In genomic region chr7:129826895-129827294, GRCh38 we compare ENCODE assay signal across 8 cellular contexts.
DNase-seq lines count a peak whose midpoint lies in the region; ATAC-seq and TF ChIP-seq lines count a peak whose summit lies in the region.
"Not testable (repeated sequence)": the region's sequence is repeated elsewhere in the genome, so short reads cannot be mapped to it uniquely, and the experiment has no call there.

No MANE protein-coding gene starts in this region.

- peak overlapping the region; percentile 92 for H3K4me3 Mint-ChIP-seq in Calu3 (ENCODE audit: low read depth, unreplicated experiment)
- H3K4me3 Mint-ChIP-seq in activated T-helper 1 cell treated with anti-CD3 and anti-CD28 coated beads, Interleukin-12 subunit alpha, Interleukin-12 subunit beta, Interleukin-2, Interleukin-4 antibody, amounts not matched to agents 30 ng/mL and 10 ng/mL and 1 ng/mL, durations not matched to agents 14 hours and 24 hours and 36 hours, result peak overlapping the region; percentile 37
- H3K4me3 Mint-ChIP-seq in chondrocyte (ENCODE audit: unreplicated experiment), result peak overlapping the region; percentile 6
- H3K4me3 Mint-ChIP-seq in naive thymus-derived CD8-positive, alpha-beta T cell, result peak overlapping the region in 8 of 10 donors; percentile 19 to 92 (median 40)
- peak overlapping the region; percentile 66 for H3K4me3 Mint-ChIP-seq in neural progenitor cell
- H3K4me3 Mint-ChIP-seq in type B pancreatic cell, result peak overlapping the region; percentile 65

- peaks cover 72% of the 10 kb centered on the region for H3K36me3 Mint-ChIP-seq in Calu3 (ENCODE audit: insufficient read depth, unreplicated experiment)
- not testable (repeated sequence) for H3K36me3 Mint-ChIP-seq in activated T-helper 1 cell treated with anti-CD3 and anti-CD28 coated beads, Interleukin-12 subunit alpha, Interleukin-12 subunit beta, Interleukin-2, Interleukin-4 antibody, amounts not matched to agents 30 ng/mL and 10 ng/mL and 1 ng/mL, durations not matched to agents 14 hours and 24 hours and 36 hours (ENCODE audit: low read depth); naive thymus-derived CD8-positive, alpha-beta T cell; neural progenitor cell; type B pancreatic cell
- H3K36me3 Mint-ChIP-seq in chondrocyte (ENCODE audit: low read depth), result peaks cover 10% of the 10 kb centered on the region

- not testable (repeated sequence) for H3K4me2 ChIP-seq in neural progenitor cell

- peaks cover 18% of the 10 kb centered on the region for H4K20me1 ChIP-seq in neural progenitor cell (ENCODE audit: low read depth)

- H3F3A ChIP-seq in neural progenitor cell (ENCODE audit: low read depth), result peaks cover 42% of the 10 kb centered on the region

- H3K4me3 ChIP-seq in neural progenitor cell, result not testable (repeated sequence)

- H3K9ac ChIP-seq in neural progenitor cell, result not testable (repeated sequence)

- intact Hi-C loops in Calu3 (cut with micrococcal nuclease; ENCODE audit: unreplicated experiment), result loop anchor here (5.0 kb wide), 1 partner anchor 120 kb away; no protein-coding TSS in a partner anchor
- intact Hi-C loops in activated T-helper 1 cell treated with anti-CD3 and anti-CD28 coated beads, Interleukin-12 subunit alpha, Interleukin-12 subunit beta, Interleukin-2, Interleukin-4 antibody, amounts not matched to agents 30 ng/mL and 10 ng/mL and 1 ng/mL, durations not matched to agents 14 hours and 24 hours and 36 hours (cut with micrococcal nuclease), result loop anchor here (5.0 kb wide), 1 partner anchor 555 kb away; no protein-coding TSS in a partner anchor

- H3K79me2 ChIP-seq in neural progenitor cell (ENCODE audit: low read depth), result not testable (repeated sequence)

- peak overlapping the region; percentile 85 for H3K27ac ChIP-seq in RWPE1
- H3K27ac ChIP-seq in neural progenitor cell, result not testable (repeated sequence)

- not testable (repeated sequence) for H3K9me3 Mint-ChIP-seq in Calu3 (ENCODE audit: low read depth, unreplicated experiment); activated T-helper 1 cell treated with anti-CD3 and anti-CD28 coated beads, Interleukin-12 subunit alpha, Interleukin-12 subunit beta, Interleukin-2, Interleukin-4 antibody, amounts not matched to agents 30 ng/mL and 10 ng/mL and 1 ng/mL, durations not matched to agents 14 hours and 24 hours and 36 hours; chondrocyte (ENCODE audit: low read depth); naive thymus-derived CD8-positive, alpha-beta T cell; neural progenitor cell; type B pancreatic cell

- TF ChIP-seq CTCF in Calu3 (IDR thresholded peaks at IDR 0.05; ENCODE audit: unreplicated experiment); RWPE1 (conservative IDR thresholded peaks at IDR 0.05; ENCODE audit: low read depth); chondrocyte (IDR thresholded peaks at IDR 0.05); neural progenitor cell (IDR thresholded peaks at IDR 0.05); type B pancreatic cell (conservative IDR thresholded peaks at IDR 0.05): not testable (repeated sequence)

- not testable (repeated sequence) for H3K27me3 Mint-ChIP-seq in Calu3 (ENCODE audit: unreplicated experiment); activated T-helper 1 cell treated with anti-CD3 and anti-CD28 coated beads, Interleukin-12 subunit alpha, Interleukin-12 subunit beta, Interleukin-2, Interleukin-4 antibody, amounts not matched to agents 30 ng/mL and 10 ng/mL and 1 ng/mL, durations not matched to agents 14 hours and 24 hours and 36 hours (ENCODE audit: insufficient read depth); chondrocyte (ENCODE audit: low read depth); naive thymus-derived CD8-positive, alpha-beta T cell; type B pancreatic cell
- H3K27me3 Mint-ChIP-seq in neural progenitor cell (ENCODE audit: insufficient read depth, low read depth), result peaks cover 10% of the 10 kb centered on the region

- ATAC-seq in left lobe of liver; naive thymus-derived CD8-positive, alpha-beta T cell: not testable (repeated sequence)

- not testable (repeated sequence) for H3K9me3 ChIP-seq in neural progenitor cell (ENCODE audit: low read depth)

- H3K27me3 ChIP-seq in neural progenitor cell, result not testable (repeated sequence)

- CTCF ChIA-PET in Calu3 (lab: Charles Lee) (interaction anchor here (2.8 kb wide), 1 partner anchor 162 kb away, joined by 17 read pairs; no protein-coding TSS in a partner anchor), RWPE1 (lab: Yijun Ruan, JAX) (interaction anchor here (0.7 to 1.2 kb wide), 3 partner anchors 162 to 204 kb away, joined by 3 to 10 read pairs (median 3); no protein-coding TSS in a partner anchor)

- H3K27ac Mint-ChIP-seq in Calu3 (ENCODE audit: unreplicated experiment); activated T-helper 1 cell treated with anti-CD3 and anti-CD28 coated beads, Interleukin-12 subunit alpha, Interleukin-12 subunit beta, Interleukin-2, Interleukin-4 antibody, amounts not matched to agents 30 ng/mL and 10 ng/mL and 1 ng/mL, durations not matched to agents 14 hours and 24 hours and 36 hours; neural progenitor cell: not testable (repeated sequence)
- peak overlapping the region; percentile 80 for H3K27ac Mint-ChIP-seq in chondrocyte (ENCODE audit: unreplicated experiment)
- H3K27ac Mint-ChIP-seq in naive thymus-derived CD8-positive, alpha-beta T cell, result peak overlapping the region in 1 of 10 donors; percentile 64
- H3K27ac Mint-ChIP-seq in type B pancreatic cell, result peak overlapping the region; percentile 41

- H3K4me1 Mint-ChIP-seq in Calu3 (ENCODE audit: low read depth, unreplicated experiment) (peaks cover 24% of the 10 kb centered on the region), chondrocyte (ENCODE audit: low read depth) (peaks cover 59% of the 10 kb centered on the region), neural progenitor cell (peaks cover 37% of the 10 kb centered on the region), type B pancreatic cell (ENCODE audit: unreplicated experiment) (peaks cover 26% of the 10 kb centered on the region)
- peaks cover 14% of the 10 kb centered on the region for H3K4me1 Mint-ChIP-seq in activated T-helper 1 cell treated with anti-CD3 and anti-CD28 coated beads, Interleukin-12 subunit alpha, Interleukin-12 subunit beta, Interleukin-2, Interleukin-4 antibody, amounts not matched to agents 30 ng/mL and 10 ng/mL and 1 ng/mL, durations not matched to agents 14 hours and 24 hours and 36 hours (ENCODE audit: low read depth)
- peaks cover 14 to 25% (median 23%) of the 10 kb centered on the region in 4 donors for H3K4me1 Mint-ChIP-seq in naive thymus-derived CD8-positive, alpha-beta T cell

- not testable (repeated sequence) for DNase-seq in Calu3; RWPE1 (ENCODE audit: low spot score); activated T-helper 1 cell treated with anti-CD3 and anti-CD28 coated beads, Interleukin-12 subunit alpha, Interleukin-12 subunit beta, Interleukin-2, Interleukin-4 antibody, amounts not matched to agents 30 ng/mL and 10 ng/mL and 1 ng/mL, durations not matched to agents 14 hours and 24 hours and 36 hours (ENCODE audit: low spot score); chondrocyte (ENCODE audit: low spot score); naive thymus-derived CD8-positive, alpha-beta T cell; neural progenitor cell (ENCODE audit: low spot score); type B pancreatic cell (ENCODE audit: extremely low spot score, unreplicated experiment)
- DNase-seq in left lobe of liver (ENCODE audit: low spot score), result peak; percentile 15

- BruUV-seq in Calu3 (replicated peaks; lab: Mats Ljungman, UMichigan), result not testable (repeated sequence)

- POLR2A ChIA-PET in RWPE1 (lab: Yijun Ruan, JAX; ENCODE audit: low non-redundant PET), result not testable (repeated sequence)
- POLR2A ChIA-PET in naive thymus-derived CD8-positive, alpha-beta T cell (lab: Charles Lee), result interaction anchor here (0.7 kb wide), 1 partner anchor 17 kb away, joined by 3 read pairs; no protein-coding TSS in a partner anchor

- H2AFZ ChIP-seq in neural progenitor cell (replicated peaks), result not testable (repeated sequence)

- not testable (repeated sequence) for H3K36me3 ChIP-seq in neural progenitor cell

- H3K4me1 ChIP-seq in neural progenitor cell, result peaks cover 34% of the 10 kb centered on the region

Comparison
In these comparisons a context has a peak if more than half of its experiments do, and no peak if none do; other contexts are left out.
1. H3K4me3 Mint-ChIP-seq: peak in every context shown above with its lines; median percentile 92 in Calu3; 66 in neural progenitor cell; 65 in type B pancreatic cell; 40 in naive thymus-derived CD8-positive, alpha-beta T cell; 37 in activated T-helper 1 cell treated with anti-CD3 and anti-CD28 coated beads, Interleukin-12 subunit alpha, Interleukin-12 subunit beta, Interleukin-2, Interleukin-4 antibody, amounts not matched to agents 30 ng/mL and 10 ng/mL and 1 ng/mL, durations not matched to agents 14 hours and 24 hours and 36 hours; 6 in chondrocyte.